ENCODE assay signal across 12 cellular contexts in genomic region chr22:41085842-41086241, GRCh38. TPM values are rescaled to one million over a fixed set of nuclear protein-coding genes. Genes with fewer than 3 reads are reported as not detected.
DNase-seq lines count a peak whose midpoint lies in the region; FAIRE-seq and TF ChIP-seq lines count a peak whose summit lies in the region.
"Had no signal": no experiment of that assay in that cellular context is flagged by ENCODE, and none has a peak within 500 bp of the region (broad histone marks: within the 10 kb centered on the region; RNA-seq: fewer than 3 reads in every experiment).

No MANE protein-coding gene starts in this region.

- H3K9me1 ChIP-seq in keratinocyte (ENCODE audit: control insufficient read depth, extremely low read depth, insufficient read depth, low read length), result no peaks in the 10 kb centered on the region

- dilution Hi-C loops in keratinocyte (cut with MboI; ENCODE audit: extremely low pct_ligation_motif_present, low sequenced_read_pairs), result no loop called here

- H3K27ac ChIP-seq in keratinocyte (ENCODE audit: control insufficient read depth, insufficient read depth, low read length), result no peak overlapping the region

- DNase-seq in SK-MEL-5 (ENCODE audit: low read depth, low spot score) (peak; percentile 12), keratinocyte (ENCODE audit: low read depth, low spot score) (no peak), urothelium cell line (ENCODE audit: low spot score) (no peak), SIG-M5 treated with dmso at 0.1 percent for 504 hours (lab: John Stamatoyannopoulos, UW; ENCODE audit: unreplicated experiment) (no peak), NCI-H524 (lab: John Stamatoyannopoulos, UW) (no peak), NCI-H1930 (lab: John Stamatoyannopoulos, UW) (no peak)
- DNase-seq: C1 segment of cervical spinal cord; CD4-positive, alpha-beta T cell; DMS79 had no signal

- H3K79me2 ChIP-seq in Loucy (ENCODE audit: insufficient read depth, low read length) (no peaks in the 10 kb centered on the region), keratinocyte (ENCODE audit: control insufficient read depth, insufficient read depth, low read length) (no peaks in the 10 kb centered on the region)

- H3K9ac ChIP-seq in Loucy (ENCODE audit: low read depth, low read length, poor library complexity, severe bottlenecking) (no peak overlapping the region), keratinocyte (ENCODE audit: control insufficient read depth, extremely low read depth, insufficient read depth, low read length) (no peak overlapping the region)

- H3K36me3 ChIP-seq in Loucy (ENCODE audit: insufficient read depth, low read length) (no peaks in the 10 kb centered on the region), keratinocyte (ENCODE audit: control insufficient read depth in 2 of 2, extremely low read depth in 1 of 2, insufficient read depth in 2 of 2, low read length in 2 of 2) (no peaks in the 10 kb centered on the region)

- H3K4me1 ChIP-seq in Loucy (ENCODE audit: insufficient read depth, low read length, poor library complexity, severe bottlenecking), result no peaks in the 10 kb centered on the region
- peaks cover 4% of the 10 kb centered on the region for H3K4me1 ChIP-seq in keratinocyte (ENCODE audit: control insufficient read depth, extremely low read depth, insufficient read depth, low read length)

- H3K27me3 ChIP-seq in Loucy (ENCODE audit: insufficient read depth, low read length, poor library complexity, severe bottlenecking) (no peaks in the 10 kb centered on the region), keratinocyte (ENCODE audit: control insufficient read depth, extremely low read depth, insufficient read depth, low read length) (no peaks in the 10 kb centered on the region)

- H3F3A ChIP-seq in Loucy (ENCODE audit: low read depth), result no peaks in the 10 kb centered on the region

- H3K4me3 ChIP-seq in Loucy (ENCODE audit: low read length, poor library complexity, severe bottlenecking) (no peak overlapping the region), keratinocyte (ENCODE audit: control insufficient read depth in 2 of 3, extremely low read depth in 1 of 3, insufficient read depth in 2 of 3, low read depth in 1 of 3, low read length in 3 of 3) (no peak overlapping the region)

- H3K4me2 ChIP-seq in Loucy (ENCODE audit: low read depth, low read length, poor library complexity, severe bottlenecking) (no peak overlapping the region), keratinocyte (ENCODE audit: control insufficient read depth, extremely low read depth, insufficient read depth, low read depth, low read length) (no peak overlapping the region)

- H4K20me1 ChIP-seq in Loucy (ENCODE audit: insufficient read depth, low read length, poor library complexity, severe bottlenecking) (no peaks in the 10 kb centered on the region), keratinocyte (ENCODE audit: control insufficient read depth, extremely low read depth, insufficient read depth, low read length) (no peaks in the 10 kb centered on the region)

- no peaks in the 10 kb centered on the region for H3K9me3 ChIP-seq in Loucy (ENCODE audit: insufficient read depth, low read depth, low read length)
- no peaks in the 10 kb centered on the region for H3K9me3 ChIP-seq in keratinocyte (ENCODE audit: control insufficient read depth, low read depth, low read length)

- FAIRE-seq in keratinocyte (lab: Jason Lieb, UNC) (peak; percentile 36), urothelium cell line (lab: Jason Lieb, UNC) (peak; percentile 17)
- FAIRE-seq: GM19239, H1 had no signal

- in situ Hi-C loops in SK-MEL-5 (cut with HindIII; ENCODE audit: low pct_unique_long_range_greater_than_20kb, low sequenced_read_pairs), result no loop called here

- H2AFZ ChIP-seq in Loucy (ENCODE audit: low read length) (peak overlapping the region; percentile 23), keratinocyte (ENCODE audit: control insufficient read depth, low read length) (no peak overlapping the region)

- no peaks in the 10 kb centered on the region for H3K9me2 ChIP-seq in Loucy (replicated peaks; ENCODE audit: low read depth, low read length)

- TF ChIP-seq CTCF in Loucy (conservative IDR thresholded peaks at IDR 0.05; ENCODE audit: low read length), result no peak
- TF ChIP-seq CTCF in keratinocyte (optimal IDR thresholded peaks at IDR 0.05 in 1 of 3, IDR thresholded peaks at IDR 0.05 in 1 of 3, conservative IDR thresholded peaks at IDR 0.05 in 1 of 3; ENCODE audit: extremely low read depth in 1 of 3, insufficient read depth in 2 of 3, low read length in 3 of 3), result no peak

RNA-seq across cellular contexts. Expression of gene EP300, which starts 6.5 kb away (rescaled TPM):
- 29.0 and 33.4 TPM in 2 replicates for total RNA-seq in SK-MEL-5 (2014; rRNA removed; shearing (Covaris generic))
- polyA plus RNA-seq in SK-MEL-5 (2015; cell fraction: cytosol; rRNA removed), result 49.2 and 50.9 TPM in 2 replicates
- polyA plus RNA-seq in SK-MEL-5 (2015; cell fraction: nucleus; rRNA removed), result 21.4 and 35.0 TPM in 2 replicates
- 7.9 to 10.5 TPM (median 9.7 TPM) in 3 replicates for polyA plus RNA-seq in keratinocyte
- 23.9 TPM for polyA plus RNA-seq in keratinocyte (2011; ENCODE audit: low read depth)
- 14.5 and 20.1 TPM in 2 replicates for polyA plus RNA-seq in keratinocyte (2011; cell fraction: cytosol; rRNA removed)
- 79.0 and 85.0 TPM in 2 replicates for polyA plus RNA-seq in keratinocyte (2011; cell fraction: nucleus; rRNA removed)
- 21.6 and 21.8 TPM in 2 replicates for polyA plus RNA-seq in keratinocyte (2012; ENCODE audit: low replicate concordance)
- polyA minus RNA-seq in keratinocyte, result 51.2 to 126 TPM (median 62.3 TPM) in 3 replicates
- polyA minus RNA-seq in keratinocyte (2011; cell fraction: cytosol; rRNA and poly(A)+ RNA removed), result 17.1 TPM
- 70.2 and 131 TPM in 2 replicates for polyA minus RNA-seq in keratinocyte (2011; cell fraction: nucleus; rRNA and poly(A)+ RNA removed)
